Comparison of ENCODE assay signal across 10 cellular contexts in the genomic region with DNA sequence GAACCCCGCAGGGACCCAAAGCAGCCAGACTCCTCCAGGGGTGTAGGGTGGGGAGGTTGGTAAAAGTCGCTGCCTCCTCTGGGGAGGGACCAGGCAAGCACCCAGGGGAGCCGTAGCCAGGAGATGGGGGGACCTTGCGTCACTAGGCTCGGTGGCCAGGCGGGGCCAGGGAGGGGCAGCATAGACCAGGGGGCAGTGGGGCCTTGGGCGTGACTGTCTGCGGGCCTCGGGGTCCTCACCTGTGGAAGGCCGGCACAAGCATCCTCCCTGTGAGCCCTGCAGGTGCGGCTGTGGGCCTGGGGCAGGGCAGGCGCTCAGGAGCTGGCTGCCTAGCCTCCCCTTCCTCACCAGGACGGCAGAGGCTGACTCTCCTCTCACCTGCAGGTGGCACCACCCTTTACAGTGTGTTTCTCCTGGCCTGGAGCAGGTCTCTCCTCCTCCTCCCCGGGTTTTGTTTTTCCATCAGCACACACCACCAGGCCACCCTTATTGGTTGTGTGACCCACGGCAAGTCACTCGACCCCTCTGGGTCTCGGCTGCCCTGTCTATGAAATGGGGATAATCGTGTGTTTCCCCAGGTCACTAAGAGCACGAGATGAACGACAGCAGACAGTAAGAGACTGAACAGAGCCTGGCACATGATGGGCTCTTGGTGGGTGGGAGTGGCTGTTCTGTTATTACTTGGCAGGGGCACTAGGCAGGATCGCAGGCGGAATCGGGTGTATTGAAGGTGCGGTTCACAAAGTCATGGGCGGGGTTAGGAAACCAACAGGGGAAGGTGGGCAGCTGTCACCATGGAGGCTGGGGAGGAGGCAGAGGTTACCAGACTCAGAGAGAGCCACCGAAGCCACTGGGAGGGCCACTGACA. TPM values are rescaled to one million over a fixed set of nuclear protein-coding genes. Genes with fewer than 3 reads are reported as not detected.
DNase-seq lines count a peak whose midpoint lies in the region; ATAC-seq and TF ChIP-seq lines count a peak whose summit lies in the region.
"Had no signal": no experiment of that assay in that cellular context is flagged by ENCODE, and none has a peak within 500 bp of the region (broad histone marks: within the 10 kb centered on the region; RNA-seq: fewer than 3 reads in every experiment).

No MANE protein-coding gene starts in this region.

- no peak overlapping the region for H2AFZ ChIP-seq in neural progenitor cell (replicated peaks)

- no peak overlapping the region for H3K27ac ChIP-seq in neural progenitor cell

- H3K27ac Mint-ChIP-seq in neural progenitor cell, result peak overlapping the region; percentile 78
- H3K27ac Mint-ChIP-seq in T-helper 2 cell treated with Interferon-gamma antibody and Interleukin-4, amounts not matched to agents 5 μg/mL and 100 μg/mL, for 36 hours, result no peak overlapping the region

- no peaks in the 10 kb centered on the region for H3K79me2 ChIP-seq in neural progenitor cell (ENCODE audit: low read depth)

- peaks cover 17% of the 10 kb centered on the region for H3K27me3 Mint-ChIP-seq in neural progenitor cell (ENCODE audit: insufficient read depth, low read depth)
- H3K27me3 Mint-ChIP-seq in T-helper 2 cell treated with Interferon-gamma antibody and Interleukin-4, amounts not matched to agents 5 μg/mL and 100 μg/mL, for 36 hours (ENCODE audit: low read depth), result no peaks in the 10 kb centered on the region

- in situ Hi-C loops in T47D (cut with HindIII; ENCODE audit: low pct_unique_long_range_greater_than_20kb, low sequenced_read_pairs), result no loop called here

- no peaks in the 10 kb centered on the region for H3K27me3 ChIP-seq in neural progenitor cell

- peaks cover 14% of the 10 kb centered on the region for H3F3A ChIP-seq in neural progenitor cell (ENCODE audit: low read depth)

- no peak for ATAC-seq in GM18520 (IDR thresholded peaks at IDR 0.05; ENCODE audit: unreplicated experiment)

- H4K20me1 ChIP-seq in neural progenitor cell (ENCODE audit: low read depth), result peaks cover 22% of the 10 kb centered on the region

- H3K9me3 ChIP-seq in neural progenitor cell (ENCODE audit: low read depth), result no peaks in the 10 kb centered on the region

- H3K4me3 Mint-ChIP-seq in neural progenitor cell, result peak overlapping the region; percentile 54
- no peak overlapping the region for H3K4me3 Mint-ChIP-seq in T-helper 2 cell treated with Interferon-gamma antibody and Interleukin-4, amounts not matched to agents 5 μg/mL and 100 μg/mL, for 36 hours

- no peaks in the 10 kb centered on the region for H3K36me3 Mint-ChIP-seq in neural progenitor cell
- no peaks in the 10 kb centered on the region for H3K36me3 Mint-ChIP-seq in T-helper 2 cell treated with Interferon-gamma antibody and Interleukin-4, amounts not matched to agents 5 μg/mL and 100 μg/mL, for 36 hours (ENCODE audit: low read depth)

- TF ChIP-seq CTCF in LNCAP (IDR thresholded peaks at IDR 0.05) (peak; percentile 54; the same call in 1 of the 2 replicates), neural progenitor cell (IDR thresholded peaks at IDR 0.05) (peak; percentile 60)

- peaks cover 47% of the 10 kb centered on the region for H3K4me1 ChIP-seq in neural progenitor cell

- H3K36me3 ChIP-seq in neural progenitor cell, result no peaks in the 10 kb centered on the region

- H3K9me3 Mint-ChIP-seq in neural progenitor cell, result no peaks in the 10 kb centered on the region
- no peaks in the 10 kb centered on the region for H3K9me3 Mint-ChIP-seq in T-helper 2 cell treated with Interferon-gamma antibody and Interleukin-4, amounts not matched to agents 5 μg/mL and 100 μg/mL, for 36 hours

- DNase-seq in DMS79 treated with DMSO at 0.1 percent for 48 hours (lab: John Stamatoyannopoulos, UW), result peak; percentile 42
- no peak for DNase-seq in DMS79 (lab: John Stamatoyannopoulos, UW)
- peak; percentile 51 to 63 for DNase-seq in T47D (ENCODE audit: low read depth in 1 of 2, low spot score in 1 of 2)
- DNase-seq in neural progenitor cell (ENCODE audit: low spot score), result peak; percentile 72
- DNase-seq in T-helper 2 cell treated with Interferon-gamma antibody and Interleukin-4, amounts not matched to agents 5 μg/mL and 100 μg/mL, for 36 hours (ENCODE audit: low spot score), result no peak
- no peak for DNase-seq in globus pallidus (ENCODE audit: low spot score)

- no peak overlapping the region for H3K9ac ChIP-seq in neural progenitor cell

- no peak overlapping the region for H3K4me3 ChIP-seq in neural progenitor cell

- no peak overlapping the region for H3K4me2 ChIP-seq in neural progenitor cell

- peaks cover 56% of the 10 kb centered on the region for H3K4me1 Mint-ChIP-seq in neural progenitor cell
- peaks cover 3% of the 10 kb centered on the region for H3K4me1 Mint-ChIP-seq in T-helper 2 cell treated with Interferon-gamma antibody and Interleukin-4, amounts not matched to agents 5 μg/mL and 100 μg/mL, for 36 hours (ENCODE audit: low read depth)

RNA-seq across cellular contexts. Expression of a gene that starts 52.7 kb away (rescaled TPM):
- total RNA-seq in neural progenitor cell (ENCODE audit: low replicate concordance), result 0.11 and 0.12 TPM in 2 replicates
- total RNA-seq: activated CD8-positive, alpha-beta memory T cell treated with anti-CD3 and anti-CD28 coated beads for 36 hours; endothelial cell of umbilical vein had no signal

Comparison
In these comparisons a context has a peak if more than half of its experiments do, and no peak if none do; other contexts are left out.
1. DNase-seq: peak in DMS79 treated with DMSO at 0.1 percent for 48 hours (single experiment), T47D (2 of 2) and neural progenitor cell (single experiment); none in DMS79 (single experiment), T-helper 2 cell treated with Interferon-gamma antibody and Interleukin-4, amounts not matched to agents 5 μg/mL and 100 μg/mL, for 36 hours (single experiment) and globus pallidus (single experiment).